ENCODE assay signal across 8 cellular contexts in genomic region chr6:163415176-163415619, GRCh38. TPM values are rescaled to one million over a fixed set of nuclear protein-coding genes. Genes with fewer than 3 reads are reported as not detected.
DNase-seq lines count a peak whose midpoint lies in the region; ATAC-seq and TF ChIP-seq lines count a peak whose summit lies in the region.

No MANE protein-coding gene starts in this region.

- DNase-seq in NCI-H1105 treated with DMSO at 0.1 percent for 48 hours (lab: John Stamatoyannopoulos, UW) (peak; percentile 41), NCI-H1105 (lab: John Stamatoyannopoulos, UW) (no peak), HK-2 (ENCODE audit: unreplicated experiment) (peak; percentile 29), hepatocyte (ENCODE audit: low spot score) (no peak), NCI-H345 (lab: John Stamatoyannopoulos, UW) (no peak), amygdala (lab: John Stamatoyannopoulos, UW) (no peak)
- DNase-seq in stimulated activated CD4-positive, alpha-beta T cell treated with anti-CD3 and anti-CD28 coated beads, Interleukin-4, amount 100 ng/mL, for 24 hours, result peak; percentile 28

- H3K36me3 Mint-ChIP-seq in activated T-helper 17 cell treated with anti-CD3 and anti-CD28 coated beads, Interleukin-2, amount 50 U/mL, for 72 hours (ENCODE audit: low read depth), result no peaks in the 10 kb centered on the region

- H3K9me2 ChIP-seq in hepatocyte (replicated peaks; ENCODE audit: insufficient read depth), result no peaks in the 10 kb centered on the region

- no peak for TF ChIP-seq CTCF in hepatocyte (IDR thresholded peaks at IDR 0.05; ENCODE audit: poor library complexity)

- H3K27me3 ChIP-seq in hepatocyte, result no peaks in the 10 kb centered on the region

- peak overlapping the region; percentile 97 for H3K4me3 ChIP-seq in hepatocyte

- peaks cover 45% of the 10 kb centered on the region for H3K79me2 ChIP-seq in hepatocyte

- ATAC-seq in activated T-helper 17 cell treated with anti-CD3 and anti-CD28 coated beads, Interleukin-2, amount 50 U/mL, for 72 hours (replicated peaks), result no peak

- H3K9me3 Mint-ChIP-seq in activated T-helper 17 cell treated with anti-CD3 and anti-CD28 coated beads, Interleukin-2, amount 50 U/mL, for 72 hours, result no peaks in the 10 kb centered on the region

- H2AFZ ChIP-seq in hepatocyte, result peak overlapping the region; percentile 70

- H3K36me3 ChIP-seq in hepatocyte (replicated peaks; ENCODE audit: insufficient read depth, low read depth), result no peaks in the 10 kb centered on the region

- 0% methylated on average over 1 of the region's 47 CpGs for WGBS in hepatocyte (ENCODE audit: low lambda C conversion rate, missing lambda C conversion rate)

- no peaks in the 10 kb centered on the region for H3K9me3 ChIP-seq in hepatocyte (ENCODE audit: low read depth)

- peaks cover 30% of the 10 kb centered on the region for H3K4me1 Mint-ChIP-seq in activated T-helper 17 cell treated with anti-CD3 and anti-CD28 coated beads, Interleukin-2, amount 50 U/mL, for 72 hours

- H3K27me3 Mint-ChIP-seq in activated T-helper 17 cell treated with anti-CD3 and anti-CD28 coated beads, Interleukin-2, amount 50 U/mL, for 72 hours, result no peaks in the 10 kb centered on the region

- peak overlapping the region; percentile 79 for H3K4me2 ChIP-seq in hepatocyte

- peaks cover 8% of the 10 kb centered on the region for H3K4me1 ChIP-seq in hepatocyte (ENCODE audit: insufficient read depth)

- peaks cover 33% of the 10 kb centered on the region for H4K20me1 ChIP-seq in hepatocyte (ENCODE audit: insufficient read depth, poor library complexity, severe bottlenecking)

- no peak overlapping the region for H3K27ac Mint-ChIP-seq in activated T-helper 17 cell treated with anti-CD3 and anti-CD28 coated beads, Interleukin-2, amount 50 U/mL, for 72 hours

- H3K27ac ChIP-seq in hepatocyte, result peak overlapping the region; percentile 96

- peak overlapping the region; percentile 99 for H3K4me3 Mint-ChIP-seq in activated T-helper 17 cell treated with anti-CD3 and anti-CD28 coated beads, Interleukin-2, amount 50 U/mL, for 72 hours

RNA-seq across cellular contexts. Expression of gene QKI, which starts 0.7 kb away (rescaled TPM):
- total RNA-seq in activated T-helper 17 cell treated with anti-CD3 and anti-CD28 coated beads, Interleukin-2, amount 50 U/mL, for 72 hours, result 10 to 100 TPM; 41.3 to 49.0 TPM
- total RNA-seq in hepatocyte, result 81.8 and 92.5 TPM in 2 replicates
- 38.0 and 42.2 TPM in 2 replicates for polyA plus RNA-seq in hepatocyte

Comparison
In these comparisons a context has a peak if more than half of its experiments do, and no peak if none do; other contexts are left out.
1. DNase-seq: peak in NCI-H1105 treated with DMSO at 0.1 percent for 48 hours (single experiment), HK-2 (single experiment) and stimulated activated CD4-positive, alpha-beta T cell treated with anti-CD3 and anti-CD28 coated beads, Interleukin-4, amount 100 ng/mL, for 24 hours (single experiment); none in NCI-H1105 (single experiment), hepatocyte (single experiment), NCI-H345 (single experiment) and amygdala (0 of 56).